In the genomic region with DNA sequence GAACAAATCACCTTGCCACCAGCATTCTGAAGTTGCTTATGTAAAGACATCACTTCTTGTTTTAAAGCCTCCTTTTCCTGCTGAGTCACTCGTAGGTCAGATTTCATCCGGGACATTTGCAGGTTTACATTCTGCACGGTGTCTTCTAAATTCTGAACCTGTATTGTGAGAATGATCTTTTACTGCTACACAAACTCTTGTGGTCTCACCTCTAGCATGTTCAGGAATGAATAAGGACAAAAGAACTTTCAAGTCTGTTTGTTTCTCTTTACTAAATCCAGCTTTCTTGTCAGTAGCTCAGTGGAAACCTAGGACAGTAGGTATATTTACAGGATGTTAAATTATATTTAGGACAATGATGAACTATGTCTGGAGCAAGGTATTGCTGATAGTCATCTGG, we compare ENCODE assay signal across 11 cellular contexts.
DNase-seq lines count a peak whose midpoint lies in the region; ATAC-seq and TF ChIP-seq lines count a peak whose summit lies in the region.
"Had no signal": no experiment of that assay in that cellular context is flagged by ENCODE, and none has a peak within 500 bp of the region (broad histone marks: within the 10 kb centered on the region; RNA-seq: fewer than 3 reads in every experiment).

No MANE protein-coding gene starts in this region.

- peaks cover 72% of the 10 kb centered on the region for H3K36me3 Mint-ChIP-seq in activated CD4-positive, alpha-beta T cell treated with anti-CD3 and anti-CD28 coated beads, Interleukin-2, amount 10 ng/mL, durations not matched to agents 7 days and 5 days (ENCODE audit: low read depth)
- H3K36me3 Mint-ChIP-seq in chondrocyte (ENCODE audit: low read depth): peaks cover 17% of the 10 kb centered on the region

- no peak overlapping the region for H3K4me2 ChIP-seq in OCI-LY3 (ENCODE audit: low read length)
- H3K4me2 ChIP-seq: BLaER1 treated with 17β-estradiol and CSF1 and Interleukin-3, amounts not matched to agents 10 nM and 100 nM had no signal

- POLR2A ChIA-PET in activated CD4-positive, alpha-beta T cell treated with anti-CD3 and anti-CD28 coated beads, Interleukin-2, amount 10 ng/mL, durations not matched to agents 7 days and 5 days (lab: Charles Lee): no interaction called here

- H3K9ac ChIP-seq in OCI-LY3 (ENCODE audit: low read length): no peak overlapping the region
- no peak overlapping the region for H3K9ac ChIP-seq in skeletal muscle tissue (ENCODE audit: low read depth in 1 of 3, low read length in 3 of 3)
- H3K9ac ChIP-seq: BLaER1 treated with 17β-estradiol and CSF1 and Interleukin-3, amounts not matched to agents 10 nM and 100 nM had no signal

- H3K4me3 ChIP-seq in OCI-LY3 (ENCODE audit: low read length) (no peak overlapping the region), skeletal muscle tissue (ENCODE audit: low read length in 3 of 3) (no peak overlapping the region)
- H3K4me3 ChIP-seq: BLaER1 treated with 17β-estradiol and CSF1 and Interleukin-3, amounts not matched to agents 10 nM and 100 nM had no signal

- no peak overlapping the region for H3K4me3 Mint-ChIP-seq in activated CD4-positive, alpha-beta T cell treated with anti-CD3 and anti-CD28 coated beads, Interleukin-2, amount 10 ng/mL, durations not matched to agents 7 days and 5 days
- H3K4me3 Mint-ChIP-seq in chondrocyte (ENCODE audit: unreplicated experiment): no peak overlapping the region

- no peaks in the 10 kb centered on the region for H3K9me3 Mint-ChIP-seq in activated CD4-positive, alpha-beta T cell treated with anti-CD3 and anti-CD28 coated beads, Interleukin-2, amount 10 ng/mL, durations not matched to agents 7 days and 5 days
- H3K9me3 Mint-ChIP-seq in chondrocyte (ENCODE audit: low read depth): no peaks in the 10 kb centered on the region

- CTCF ChIA-PET in activated CD4-positive, alpha-beta T cell treated with anti-CD3 and anti-CD28 coated beads, Interleukin-2, amount 10 ng/mL, durations not matched to agents 7 days and 5 days (lab: Charles Lee): interaction anchor here (0.5 kb wide), 1 partner anchor 13 kb away, joined by 4 read pairs; no protein-coding TSS in a partner anchor

- H3K27me3 Mint-ChIP-seq in activated CD4-positive, alpha-beta T cell treated with anti-CD3 and anti-CD28 coated beads, Interleukin-2, amount 10 ng/mL, durations not matched to agents 7 days and 5 days: no peaks in the 10 kb centered on the region
- no peaks in the 10 kb centered on the region for H3K27me3 Mint-ChIP-seq in chondrocyte (ENCODE audit: low read depth)

- no peak overlapping the region for H2AFZ ChIP-seq in OCI-LY3 (ENCODE audit: low read depth, low read length)

- no peaks in the 10 kb centered on the region for H3K27me3 ChIP-seq in OCI-LY3 (ENCODE audit: low read depth, low read length)
- H3K27me3 ChIP-seq in skeletal muscle tissue (ENCODE audit: control insufficient read depth in 3 of 3, insufficient read depth in 3 of 3, low read length in 3 of 3): no peaks in the 10 kb centered on the region
- H3K27me3 ChIP-seq: BLaER1 treated with 17β-estradiol and CSF1 and Interleukin-3, amounts not matched to agents 10 nM and 100 nM had no signal

- peaks cover 29% of the 10 kb centered on the region for H3K4me1 ChIP-seq in OCI-LY3 (ENCODE audit: low read length)
- H3K4me1 ChIP-seq in skeletal muscle tissue (ENCODE audit: control insufficient read depth in 3 of 3, insufficient read depth in 3 of 3, low read length in 3 of 3): peaks cover 3 to 7% (median 4%) of the 10 kb centered on the region in 3 donors

- H3K79me2 ChIP-seq in OCI-LY3 (ENCODE audit: low read length): no peaks in the 10 kb centered on the region

- peak overlapping the region; percentile 72 for H3K27ac Mint-ChIP-seq in activated CD4-positive, alpha-beta T cell treated with anti-CD3 and anti-CD28 coated beads, Interleukin-2, amount 10 ng/mL, durations not matched to agents 7 days and 5 days
- peak overlapping the region; percentile 49 for H3K27ac Mint-ChIP-seq in chondrocyte (ENCODE audit: unreplicated experiment)

- H3K9me3 ChIP-seq in OCI-LY3 (ENCODE audit: insufficient read depth, low read length) (no peaks in the 10 kb centered on the region), skeletal muscle tissue (ENCODE audit: control insufficient read depth in 3 of 3, low read length in 3 of 3) (no peaks in the 10 kb centered on the region)
- H3K9me3 ChIP-seq: BLaER1 treated with 17β-estradiol and CSF1 and Interleukin-3, amounts not matched to agents 10 nM and 100 nM had no signal

- ATAC-seq in GM21723 (IDR thresholded peaks at IDR 0.05; ENCODE audit: unreplicated experiment): no peak

- H3K4me1 Mint-ChIP-seq in activated CD4-positive, alpha-beta T cell treated with anti-CD3 and anti-CD28 coated beads, Interleukin-2, amount 10 ng/mL, durations not matched to agents 7 days and 5 days: peaks cover 42% of the 10 kb centered on the region
- peaks cover 33% of the 10 kb centered on the region for H3K4me1 Mint-ChIP-seq in chondrocyte (ENCODE audit: low read depth)

- H3K36me3 ChIP-seq in OCI-LY3 (replicated peaks; ENCODE audit: low read depth, low read length): peaks cover 75% of the 10 kb centered on the region
- peaks cover 15 to 53% (median 32%) of the 10 kb centered on the region in 3 donors for H3K36me3 ChIP-seq in skeletal muscle tissue (ENCODE audit: control insufficient read depth in 3 of 3, insufficient read depth in 3 of 3, low read length in 3 of 3)

- H3K27ac ChIP-seq in OCI-LY3 (ENCODE audit: low read length) (peak overlapping the region; percentile 29), skeletal muscle tissue (ENCODE audit: low read depth, low read length) (peak overlapping the region; percentile 19)

- H4K20me1 ChIP-seq in OCI-LY3 (ENCODE audit: insufficient read depth, low read length): no peaks in the 10 kb centered on the region

- no peak for DNase-seq in activated CD4-positive, alpha-beta T cell treated with anti-CD3 and anti-CD28 coated beads, Interleukin-2, amount 10 ng/mL, durations not matched to agents 7 days and 5 days
- DNase-seq in activated CD4-positive, alpha-beta T cell treated with anti-CD3 and anti-CD28 coated beads, Interleukin-2, amount 50 U/mL, for 1 hour: no peak
- DNase-seq in chondrocyte (ENCODE audit: low spot score) (no peak), ecto neural progenitor cell (ENCODE audit: low spot score) (no peak), AML-193 (lab: John Stamatoyannopoulos, UW) (no peak)
- DNase-seq: NCI-H1694, T-helper 9 cell had no signal

- TF ChIP-seq CTCF in OCI-LY3 (IDR thresholded peaks at IDR 0.05; ENCODE audit: low read depth, low read length): no peak
- no peak for TF ChIP-seq CTCF in chondrocyte (IDR thresholded peaks at IDR 0.05)
